1 cellular context compared by ENCODE assay signal in genomic region chr1:224697888-224698450, GRCh38.
TF ChIP-seq lines count a peak whose summit lies in the region.

No MANE protein-coding gene starts in this region.

TF ChIP-seq in IMR-90, 13 proteins besides CTCF, POLR2A, EP300 and RAD21 (continued from another document):
- no peak for TF ChIP-seq ELK1 (IDR thresholded peaks at IDR 0.05; ENCODE audit: borderline replicate concordance, low read depth, low read length)
- no peak for TF ChIP-seq BHLHE40 (IDR thresholded peaks at IDR 0.05; ENCODE audit: low read depth, low read length)
- no peak for TF ChIP-seq CHD1 (IDR thresholded peaks at IDR 0.05; ENCODE audit: low read depth, low read length)
- no peak for TF ChIP-seq MXI1 (IDR thresholded peaks at IDR 0.05; ENCODE audit: borderline replicate concordance, low read depth, low read length)
- no peak for TF ChIP-seq CEBPB (IDR thresholded peaks at IDR 0.05; ENCODE audit: low read depth, low read length)
- TF ChIP-seq MAFK (IDR thresholded peaks at IDR 0.05; ENCODE audit: low read depth, low read length), result no peak
